In the genomic region with DNA sequence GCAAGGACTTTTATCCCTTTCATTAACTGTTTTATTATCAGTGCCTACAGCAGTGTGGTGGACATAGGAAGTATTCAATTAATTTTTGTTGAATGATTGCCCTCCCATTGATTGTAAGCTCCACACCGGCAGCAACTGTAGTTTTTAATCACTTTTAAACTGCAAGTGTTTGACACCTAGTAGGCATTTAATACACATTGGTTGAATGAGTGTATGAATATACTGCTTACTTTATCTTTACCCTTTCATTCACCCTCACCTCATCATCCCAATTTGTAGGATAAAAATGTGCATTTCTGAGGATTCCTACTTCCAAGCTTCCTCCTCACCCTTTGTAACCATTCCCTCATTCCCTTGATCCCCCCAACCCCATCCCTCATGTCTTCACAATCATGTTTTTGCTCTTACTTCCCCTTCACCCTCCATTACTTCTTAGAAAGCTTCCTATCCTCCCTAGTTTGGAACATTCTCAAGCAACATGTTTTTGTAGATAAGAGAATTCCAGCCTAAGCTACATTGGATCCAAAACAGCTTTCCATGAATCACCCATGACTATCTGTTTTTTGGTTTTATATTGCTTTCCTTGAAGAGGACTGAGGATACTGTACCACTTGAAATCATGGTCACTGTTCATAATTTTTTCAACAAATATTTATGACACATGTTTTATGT, we compare ENCODE assay signal across 1 cellular context.
TF ChIP-seq lines count a peak whose summit lies in the region.

No MANE protein-coding gene starts in this region.

TF ChIP-seq in K562, 482 proteins besides CTCF, POLR2A, EP300 and RAD21 (continued from another document):
- TF ChIP-seq, protein P1, sequence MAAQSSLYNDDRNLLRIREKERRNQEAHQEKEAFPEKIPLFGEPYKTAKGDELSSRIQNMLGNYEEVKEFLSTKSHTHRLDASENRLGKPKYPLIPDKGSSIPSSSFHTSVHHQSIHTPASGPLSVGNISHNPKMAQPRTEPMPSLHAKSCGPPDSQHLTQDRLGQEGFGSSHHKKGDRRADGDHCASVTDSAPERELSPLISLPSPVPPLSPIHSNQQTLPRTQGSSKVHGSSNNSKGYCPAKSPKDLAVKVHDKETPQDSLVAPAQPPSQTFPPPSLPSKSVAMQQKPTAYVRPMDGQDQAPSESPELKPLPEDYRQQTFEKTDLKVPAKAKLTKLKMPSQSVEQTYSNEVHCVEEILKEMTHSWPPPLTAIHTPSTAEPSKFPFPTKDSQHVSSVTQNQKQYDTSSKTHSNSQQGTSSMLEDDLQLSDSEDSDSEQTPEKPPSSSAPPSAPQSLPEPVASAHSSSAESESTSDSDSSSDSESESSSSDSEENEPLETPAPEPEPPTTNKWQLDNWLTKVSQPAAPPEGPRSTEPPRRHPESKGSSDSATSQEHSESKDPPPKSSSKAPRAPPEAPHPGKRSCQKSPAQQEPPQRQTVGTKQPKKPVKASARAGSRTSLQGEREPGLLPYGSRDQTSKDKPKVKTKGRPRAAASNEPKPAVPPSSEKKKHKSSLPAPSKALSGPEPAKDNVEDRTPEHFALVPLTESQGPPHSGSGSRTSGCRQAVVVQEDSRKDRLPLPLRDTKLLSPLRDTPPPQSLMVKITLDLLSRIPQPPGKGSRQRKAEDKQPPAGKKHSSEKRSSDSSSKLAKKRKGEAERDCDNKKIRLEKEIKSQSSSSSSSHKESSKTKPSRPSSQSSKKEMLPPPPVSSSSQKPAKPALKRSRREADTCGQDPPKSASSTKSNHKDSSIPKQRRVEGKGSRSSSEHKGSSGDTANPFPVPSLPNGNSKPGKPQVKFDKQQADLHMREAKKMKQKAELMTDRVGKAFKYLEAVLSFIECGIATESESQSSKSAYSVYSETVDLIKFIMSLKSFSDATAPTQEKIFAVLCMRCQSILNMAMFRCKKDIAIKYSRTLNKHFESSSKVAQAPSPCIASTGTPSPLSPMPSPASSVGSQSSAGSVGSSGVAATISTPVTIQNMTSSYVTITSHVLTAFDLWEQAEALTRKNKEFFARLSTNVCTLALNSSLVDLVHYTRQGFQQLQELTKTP (IDR thresholded peaks at IDR 0.05; ENCODE audit: low read depth in 1 of 2, partially characterized antibody in 2 of 2) = peak; percentile 39 to 72
- TF ChIP-seq HDAC6 (IDR thresholded peaks at IDR 0.05; ENCODE audit: low read depth, low read length) = no peak
- peak; percentile 94 for TF ChIP-seq DPF2 (IDR thresholded peaks at IDR 0.05)
- TF ChIP-seq TCF7 (IDR thresholded peaks at IDR 0.05; ENCODE audit: borderline replicate concordance) = no peak
- TF ChIP-seq ZNF143 (CRISPR knock-in tag; IDR thresholded peaks at IDR 0.05) = no peak
- TF ChIP-seq NR4A1 (CRISPR knock-in tag; IDR thresholded peaks at IDR 0.05) = no peak
- TF ChIP-seq NR4A1 (tag; IDR thresholded peaks at IDR 0.05) = no peak
